13 cellular contexts compared by ENCODE assay signal in the genomic region with DNA sequence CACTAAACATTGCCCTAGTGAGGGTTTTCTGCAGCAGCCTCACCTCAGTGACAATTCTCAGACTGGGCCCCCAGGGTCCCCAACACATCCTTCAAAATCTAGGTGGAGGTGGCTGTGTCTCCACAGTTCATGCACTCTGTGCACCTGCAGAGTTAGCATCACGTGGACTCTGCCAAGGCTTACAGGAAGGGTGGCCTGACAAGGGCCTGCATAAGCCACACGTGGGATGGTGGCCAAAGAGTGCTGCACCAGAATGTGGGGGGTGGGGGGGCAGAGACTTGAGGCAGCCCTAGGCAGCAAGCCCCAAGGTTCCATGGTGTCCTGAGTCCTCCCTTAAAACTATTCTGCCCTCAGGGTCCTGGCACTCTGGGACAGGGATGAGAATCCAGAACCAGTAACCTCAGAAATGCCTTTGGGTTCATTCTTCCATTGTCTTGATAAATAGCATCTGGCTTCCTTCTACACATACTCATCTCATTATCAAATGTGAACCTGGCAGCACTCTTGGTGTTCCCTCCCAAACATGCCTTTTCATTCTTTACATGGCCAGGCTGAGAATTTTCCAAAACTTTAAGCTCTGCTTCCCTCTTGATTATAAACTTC. TPM values are rescaled to one million over a fixed set of nuclear protein-coding genes. Genes with fewer than 3 reads are reported as not detected.
DNase-seq lines count a peak whose midpoint lies in the region; ATAC-seq, FAIRE-seq and TF ChIP-seq lines count a peak whose summit lies in the region.
"Had no signal": no experiment of that assay in that cellular context is flagged by ENCODE, and none has a peak within 500 bp of the region (broad histone marks: within the 10 kb centered on the region; RNA-seq: fewer than 3 reads in every experiment).

No MANE protein-coding gene starts in this region.

- in situ Hi-C loops in HepG2 (cut with HindIII; ENCODE audit: extremely low pct_ligation_motif_present, low pct_unique_long_range_greater_than_20kb) = loop anchor here (5.0 kb wide), 2 partner anchors 46 to 69 kb away; no protein-coding TSS in a partner anchor

- no peaks in the 10 kb centered on the region for H3K27me3 Mint-ChIP-seq in activated T-helper 1 cell treated with anti-CD3 and anti-CD28 coated beads, Interleukin-12 subunit alpha, Interleukin-12 subunit beta, Interleukin-2, Interleukin-4 antibody, amounts not matched to agents 30 ng/mL and 10 ng/mL and 1 ng/mL, durations not matched to agents 14 hours and 24 hours and 36 hours (ENCODE audit: insufficient read depth)
- no peaks in the 10 kb centered on the region for H3K27me3 Mint-ChIP-seq in memory B cell

- H3K4me2 ChIP-seq in HepG2 (ENCODE audit: low read depth, low read length) = no peak overlapping the region

- no peak for TF ChIP-seq RAD21 in HepG2 (CRISPR knock-in tag; IDR thresholded peaks at IDR 0.05)

- TF ChIP-seq POLR2A in HepG2 (IDR thresholded peaks at IDR 0.05; ENCODE audit: insufficient read depth in 1 of 2, low read depth in 2 of 2, low read length in 2 of 2) (no peak), right lobe of liver (IDR thresholded peaks at IDR 0.05) (no peak), heart left ventricle (IDR thresholded peaks at IDR 0.05) (no peak)

- no peak for TF ChIP-seq CTCF in HepG2 (CRISPR knock-in tag; IDR thresholded peaks at IDR 0.05)
- no peak for TF ChIP-seq CTCF in right lobe of liver (IDR thresholded peaks at IDR 0.05)
- no peak for TF ChIP-seq CTCF in heart left ventricle (IDR thresholded peaks at IDR 0.05)

- no peak for ATAC-seq in HepG2
- no peak for ATAC-seq in right lobe of liver
- no peak for ATAC-seq in memory B cell (ENCODE audit: low read depth)
- ATAC-seq in heart left ventricle = no peak

- H3K36me3 Mint-ChIP-seq in activated T-helper 1 cell treated with anti-CD3 and anti-CD28 coated beads, Interleukin-12 subunit alpha, Interleukin-12 subunit beta, Interleukin-2, Interleukin-4 antibody, amounts not matched to agents 30 ng/mL and 10 ng/mL and 1 ng/mL, durations not matched to agents 14 hours and 24 hours and 36 hours (ENCODE audit: low read depth) = peaks cover 21% of the 10 kb centered on the region
- peaks cover 9% of the 10 kb centered on the region for H3K36me3 Mint-ChIP-seq in memory B cell

- H4K20me1 ChIP-seq in HepG2 (ENCODE audit: insufficient read depth, low read length) = no peaks in the 10 kb centered on the region

- BruUV-seq in HepG2 (replicated peaks; lab: Mats Ljungman, UMichigan) = no TSS peak

- no peak for TF ChIP-seq EP300 in HepG2 (IDR thresholded peaks at IDR 0.05; ENCODE audit: low read depth in 2 of 2, low read length in 2 of 2)
- TF ChIP-seq EP300 in HepG2 (CRISPR knock-in tag; IDR thresholded peaks at IDR 0.05; ENCODE audit: borderline replicate concordance) = no peak

- peak overlapping the region; percentile 13 for H3K27ac Mint-ChIP-seq in activated T-helper 1 cell treated with anti-CD3 and anti-CD28 coated beads, Interleukin-12 subunit alpha, Interleukin-12 subunit beta, Interleukin-2, Interleukin-4 antibody, amounts not matched to agents 30 ng/mL and 10 ng/mL and 1 ng/mL, durations not matched to agents 14 hours and 24 hours and 36 hours
- H3K27ac Mint-ChIP-seq in memory B cell = peak overlapping the region; percentile 33

- 10% methylated on average over 2 of the region's 2 CpGs for WGBS in HepG2 (ENCODE audit: low lambda C conversion rate)
- WGBS in right lobe of liver (ENCODE audit: insufficient coverage, low coverage, low lambda C conversion rate, missing lambda C conversion rate) = no CpG with 5 or more reads among the region's 2 CpGs
- WGBS in heart left ventricle, 4 donors = 0 to 61% (median 11%) methylated on average over 1 to 2 of the region's 2 CpGs

- H3K36me3 ChIP-seq in HepG2 (replicated peaks in 1 of 2; ENCODE audit: control insufficient read depth in 1 of 2, insufficient read depth in 2 of 2, low read length in 2 of 2) (no peaks in the 10 kb centered on the region), right lobe of liver (peaks cover 0 to 6% (median 1%) of the 10 kb centered on the region in 4 donors), heart left ventricle (peaks cover 0 to 21% (median 16%) of the 10 kb centered on the region in 9 donors)

- H3K27me3 ChIP-seq in HepG2 (ENCODE audit: control insufficient read depth in 1 of 2, insufficient read depth in 2 of 2, low read length in 2 of 2) (no peaks in the 10 kb centered on the region), right lobe of liver (no peaks in the 10 kb centered on the region), heart left ventricle (no peaks in the 10 kb centered on the region)
- H3K27me3 ChIP-seq: MG63 had no signal

- H3K79me2 ChIP-seq in HepG2 (ENCODE audit: insufficient read depth, low read length) = peaks cover 11% of the 10 kb centered on the region

- intact Hi-C loops in HepG2 (cut with micrococcal nuclease; ENCODE audit: unreplicated experiment) = no loop called here
- intact Hi-C loops in right lobe of liver (cut with DNase I) = loop anchor here (10.0 kb wide), 1 partner anchor 72 kb away; no protein-coding TSS in a partner anchor
- intact Hi-C loops in activated T-helper 1 cell treated with anti-CD3 and anti-CD28 coated beads, Interleukin-12 subunit alpha, Interleukin-12 subunit beta, Interleukin-2, Interleukin-4 antibody, amounts not matched to agents 30 ng/mL and 10 ng/mL and 1 ng/mL, durations not matched to agents 14 hours and 24 hours and 36 hours (cut with micrococcal nuclease) = loop anchor here (2.0 to 10.0 kb wide), 2 partner anchors 14 to 598 kb away; a partner anchor contains a TSS
- intact Hi-C loops in heart left ventricle (cut with DNase I) = loop anchor here (5.0 to 10.0 kb wide), 6 partner anchors 51 to 219 kb away; no protein-coding TSS in a partner anchor

- H3K4me3 ChIP-seq in HepG2 (replicated peaks in 1 of 3; ENCODE audit: insufficient read depth in 1 of 3, low read depth in 2 of 3, low read length in 3 of 3) = no peak overlapping the region
- no peak overlapping the region for H3K4me3 ChIP-seq in right lobe of liver
- no peak overlapping the region for H3K4me3 ChIP-seq in heart left ventricle
- H3K4me3 ChIP-seq: MG63 had no signal

- H3K4me1 ChIP-seq in HepG2 (ENCODE audit: insufficient read depth, low read length) = peaks cover 61% of the 10 kb centered on the region
- H3K4me1 ChIP-seq in right lobe of liver = peaks cover 0 to 25% (median 4%) of the 10 kb centered on the region in 4 donors
- peaks cover 9 to 65% (median 37%) of the 10 kb centered on the region in 12 donors for H3K4me1 ChIP-seq in heart left ventricle

- POLR2A ChIA-PET in HepG2 (lab: Yijun Ruan, JAX) = interaction anchor here (3.3 to 4.2 kb wide), 3 partner anchors 15 to 52 kb away, joined by 32 to 68 read pairs (median 33); no protein-coding TSS in a partner anchor

- no peaks in the 10 kb centered on the region for H3K9me3 ChIP-seq in HepG2 (ENCODE audit: low read length)
- no peaks in the 10 kb centered on the region for H3K9me3 ChIP-seq in right lobe of liver
- no peaks in the 10 kb centered on the region for H3K9me3 ChIP-seq in heart left ventricle
- H3K9me3 ChIP-seq: MG63 had no signal

- no peaks in the 10 kb centered on the region for H3K9me3 Mint-ChIP-seq in activated T-helper 1 cell treated with anti-CD3 and anti-CD28 coated beads, Interleukin-12 subunit alpha, Interleukin-12 subunit beta, Interleukin-2, Interleukin-4 antibody, amounts not matched to agents 30 ng/mL and 10 ng/mL and 1 ng/mL, durations not matched to agents 14 hours and 24 hours and 36 hours
- H3K9me3 Mint-ChIP-seq in memory B cell = peaks cover under 1% of the 10 kb centered on the region

- peak overlapping the region; percentile 0 for H3K4me3 Mint-ChIP-seq in activated T-helper 1 cell treated with anti-CD3 and anti-CD28 coated beads, Interleukin-12 subunit alpha, Interleukin-12 subunit beta, Interleukin-2, Interleukin-4 antibody, amounts not matched to agents 30 ng/mL and 10 ng/mL and 1 ng/mL, durations not matched to agents 14 hours and 24 hours and 36 hours
- H3K4me3 Mint-ChIP-seq in memory B cell = no peak overlapping the region

- DNase-seq in HepG2 (ENCODE audit: low spot score) (no peak), right lobe of liver (no peak), memory B cell (ENCODE audit: low spot score in 2 of 2) (no peak), NAMALWA (ENCODE audit: low spot score) (no peak), SIG-M5 (lab: John Stamatoyannopoulos, UW) (no peak), heart left ventricle (no peak), cerebellar cortex (ENCODE audit: low spot score) (no peak)
- DNase-seq in activated T-helper 1 cell treated with anti-CD3 and anti-CD28 coated beads, Interleukin-12 subunit alpha, Interleukin-12 subunit beta, Interleukin-2, Interleukin-4 antibody, amounts not matched to agents 30 ng/mL and 10 ng/mL and 1 ng/mL, durations not matched to agents 14 hours and 24 hours and 36 hours (ENCODE audit: low spot score) = no peak
- DNase-seq: kidney, MG63, NCI-H345, WERI-Rb-1 had no signal

- no peak overlapping the region for H3K9ac ChIP-seq in HepG2 (ENCODE audit: insufficient read depth, low read depth, low read length)

- H3K27ac ChIP-seq in HepG2 (ENCODE audit: extremely low read length, insufficient read depth, low read length) (no peak overlapping the region), right lobe of liver (no peak overlapping the region), heart left ventricle (peak overlapping the region in 2 of 12 donors; percentile 8 to 97)
- H3K27ac ChIP-seq: WERI-Rb-1 had no signal

- H2AFZ ChIP-seq in HepG2 (ENCODE audit: low read length) = no peak overlapping the region

- FAIRE-seq in HepG2 (lab: Jason Lieb, UNC) = no peak
- FAIRE-seq: frontal cortex, kidney had no signal

- CTCF ChIA-PET in HepG2 (lab: Yijun Ruan, JAX; ENCODE audit: low intra/inter-chr PET ratio, low total read pairs) = no interaction called here

- H3K4me1 Mint-ChIP-seq in activated T-helper 1 cell treated with anti-CD3 and anti-CD28 coated beads, Interleukin-12 subunit alpha, Interleukin-12 subunit beta, Interleukin-2, Interleukin-4 antibody, amounts not matched to agents 30 ng/mL and 10 ng/mL and 1 ng/mL, durations not matched to agents 14 hours and 24 hours and 36 hours (ENCODE audit: low read depth) = peaks cover 71% of the 10 kb centered on the region
- H3K4me1 Mint-ChIP-seq in memory B cell = peaks cover 41% of the 10 kb centered on the region

RNA-seq across cellular contexts. Expression of a gene that starts 1.6 kb away (rescaled TPM):
- total RNA-seq in HepG2 (2016; rRNA removed; fragmentation: Illumina TruSeq; extraction: Trizol) (41.4 and 60.1 TPM in 2 replicates), right lobe of liver (10 to 100 TPM in 5 of 6 experiments, 1 to 10 TPM in 1; 7.2 to 44.6 (median 25.2) TPM), heart left ventricle (10 to 100 TPM; 15.6 to 55.6 (median 23.0) TPM)
- total RNA-seq in HepG2 (2016; cell fraction: cytosol; rRNA removed; fragmentation: Illumina TruSeq; extraction: Trizol; ENCODE audit: low read depth) = 22.9 and 24.8 TPM in 2 replicates
- 40.1 and 52.3 TPM in 2 replicates for total RNA-seq in HepG2 (2016; cell fraction: insoluble cytoplasmic fraction; rRNA removed; fragmentation: Illumina TruSeq; extraction: Trizol)
- 38.4 and 42.1 TPM in 2 replicates for total RNA-seq in HepG2 (2016; cell fraction: membrane; rRNA removed; fragmentation: Illumina TruSeq; extraction: Trizol)
- total RNA-seq in HepG2 (2016; cell fraction: nucleus; rRNA removed; fragmentation: Illumina TruSeq; extraction: Trizol) = 23.4 and 26.0 TPM in 2 replicates
- polyA plus RNA-seq in HepG2 (2011; rRNA removed) (48.7 and 60.5 TPM in 2 replicates), heart left ventricle (10 to 100 TPM; 15.4 to 20.4 TPM)
- 35.1 and 50.0 TPM in 2 replicates for polyA plus RNA-seq in HepG2 (2011; cell fraction: cytosol; rRNA removed)
- 16.6 and 20.7 TPM in 2 replicates for polyA plus RNA-seq in HepG2 (2011; cell fraction: nucleus; rRNA removed)
- polyA plus RNA-seq in HepG2 (2012) = 55.8 and 68.9 TPM in 2 replicates
- polyA plus RNA-seq in HepG2 (2016; cell fraction: cytosol; fragmentation: Illumina TruSeq; extraction: Trizol; ENCODE audit: low read depth) = 37.2 and 40.1 TPM in 2 replicates
- 67.5 and 71.1 TPM in 2 replicates for polyA plus RNA-seq in HepG2 (2016; cell fraction: insoluble cytoplasmic fraction; fragmentation: Illumina TruSeq; extraction: Trizol; ENCODE audit: low read depth)
- 42.6 and 44.3 TPM in 2 replicates for polyA plus RNA-seq in HepG2 (2016; cell fraction: membrane; fragmentation: Illumina TruSeq; extraction: Trizol; ENCODE audit: low read depth)
- 39.9 and 41.4 TPM in 2 replicates for polyA plus RNA-seq in HepG2 (2016; cell fraction: nucleus; fragmentation: Illumina TruSeq; extraction: Trizol; ENCODE audit: insufficient read depth, low read depth)
- 29.1 and 31.0 TPM in 2 replicates for polyA minus RNA-seq in HepG2 (2011; rRNA and poly(A)+ RNA removed; ENCODE audit: low replicate concordance)
- polyA minus RNA-seq in HepG2 (2011; cell fraction: cytosol; rRNA and poly(A)+ RNA removed) = 46.4 and 51.7 TPM in 2 replicates
- 32.6 and 44.3 TPM in 2 replicates for polyA minus RNA-seq in HepG2 (2011; cell fraction: nucleus; rRNA and poly(A)+ RNA removed)
- total RNA-seq in activated T-helper 1 cell treated with anti-CD3 and anti-CD28 coated beads, Interleukin-12 subunit alpha, Interleukin-12 subunit beta, Interleukin-2, Interleukin-4 antibody, amounts not matched to agents 30 ng/mL and 10 ng/mL and 1 ng/mL, durations not matched to agents 14 hours and 24 hours and 36 hours = 79.5 and 80.1 TPM in 2 replicates

RNA-seq across cellular contexts. Expression of a gene that starts 59.9 kb away (rescaled TPM):
- total RNA-seq in HepG2 (2016; rRNA removed; fragmentation: Illumina TruSeq; extraction: Trizol) (7.2 and 9.8 TPM in 2 replicates), right lobe of liver (10 to 100 TPM in 1 of 6 experiments, 1 to 10 TPM in 5; 1.8 to 19.0 (median 4.6) TPM), heart left ventricle (10 to 100 TPM in 1 of 9 donors, 1 to 10 TPM in 8; 2.1 to 16.7 (median 5.4) TPM)
- total RNA-seq in HepG2 (2016; cell fraction: cytosol; rRNA removed; fragmentation: Illumina TruSeq; extraction: Trizol; ENCODE audit: low read depth) = 0.61 and 0.71 TPM in 2 replicates
- 7.0 and 8.5 TPM in 2 replicates for total RNA-seq in HepG2 (2016; cell fraction: insoluble cytoplasmic fraction; rRNA removed; fragmentation: Illumina TruSeq; extraction: Trizol)
- total RNA-seq in HepG2 (2016; cell fraction: membrane; rRNA removed; fragmentation: Illumina TruSeq; extraction: Trizol) = 2.7 and 2.9 TPM in 2 replicates
- 2.9 and 4.3 TPM in 2 replicates for total RNA-seq in HepG2 (2016; cell fraction: nucleus; rRNA removed; fragmentation: Illumina TruSeq; extraction: Trizol)
- polyA plus RNA-seq in HepG2 (2011; rRNA removed) (32.5 and 36.7 TPM in 2 replicates), heart left ventricle (1 to 10 TPM; 2.1 to 2.7 TPM)
- 23.5 and 30.7 TPM in 2 replicates for polyA plus RNA-seq in HepG2 (2011; cell fraction: cytosol; rRNA removed)
- 9.8 and 12.8 TPM in 2 replicates for polyA plus RNA-seq in HepG2 (2011; cell fraction: nucleus; rRNA removed)
- polyA plus RNA-seq in HepG2 (2012) = 6.6 and 9.0 TPM in 2 replicates
- polyA plus RNA-seq in HepG2 (2016; cell fraction: cytosol; fragmentation: Illumina TruSeq; extraction: Trizol; ENCODE audit: low read depth) = 0.33 and 0.35 TPM in 2 replicates
- polyA plus RNA-seq in HepG2 (2016; cell fraction: insoluble cytoplasmic fraction; fragmentation: Illumina TruSeq; extraction: Trizol; ENCODE audit: low read depth) = 8.7 and 10.9 TPM in 2 replicates
- 1.5 and 1.6 TPM in 2 replicates for polyA plus RNA-seq in HepG2 (2016; cell fraction: membrane; fragmentation: Illumina TruSeq; extraction: Trizol; ENCODE audit: low read depth)
- 5.0 and 5.4 TPM in 2 replicates for polyA plus RNA-seq in HepG2 (2016; cell fraction: nucleus; fragmentation: Illumina TruSeq; extraction: Trizol; ENCODE audit: insufficient read depth, low read depth)
- 0.21 and 49.0 TPM in 2 replicates for polyA minus RNA-seq in HepG2 (2011; rRNA and poly(A)+ RNA removed; ENCODE audit: low replicate concordance)
- 29.2 and 32.6 TPM in 2 replicates for polyA minus RNA-seq in HepG2 (2011; cell fraction: cytosol; rRNA and poly(A)+ RNA removed)
- polyA minus RNA-seq in HepG2 (2011; cell fraction: nucleus; rRNA and poly(A)+ RNA removed) = 13.3 and 18.3 TPM in 2 replicates
- 86.8 and 87.2 TPM in 2 replicates for total RNA-seq in activated T-helper 1 cell treated with anti-CD3 and anti-CD28 coated beads, Interleukin-12 subunit alpha, Interleukin-12 subunit beta, Interleukin-2, Interleukin-4 antibody, amounts not matched to agents 30 ng/mL and 10 ng/mL and 1 ng/mL, durations not matched to agents 14 hours and 24 hours and 36 hours
